ENCODE assay signal across 16 cellular contexts in genomic region chr4:12926189-12927066, GRCh38.
A peak's percentile ranks its signal among the peaks of the same experiment; 100 is the strongest.
DNase-seq lines count a peak whose midpoint lies in the region; ATAC-seq, FAIRE-seq and TF ChIP-seq lines count a peak whose summit lies in the region.
"Had no signal": no experiment of that assay in that cellular context is flagged by ENCODE, and none has a peak within 500 bp of the region (broad histone marks: within the 10 kb centered on the region; RNA-seq: fewer than 3 reads in every experiment).

No MANE protein-coding gene starts in this region.

- H3K4me3 Mint-ChIP-seq in osteocyte (ENCODE audit: unreplicated experiment): peak overlapping the region; percentile 39

- peak overlapping the region; percentile 91 for H3K27ac Mint-ChIP-seq in osteocyte (ENCODE audit: unreplicated experiment)

- no peaks in the 10 kb centered on the region for H3K9me3 ChIP-seq in lower lobe of right lung

- DNase-seq in DMS53 (lab: John Stamatoyannopoulos, UW) (peak; percentile 16), DMS53 treated with DMSO at 0.1 percent for 48 hours (lab: John Stamatoyannopoulos, UW; ENCODE audit: unreplicated experiment) (no peak), NCI-H1417 treated with DMSO at 0.1 percent for 48 hours (lab: John Stamatoyannopoulos, UW) (peak; percentile 48), osteocyte (ENCODE audit: extremely low spot score, unreplicated experiment) (no peak), HTR-8/SVneo (ENCODE audit: insufficient read length, low spot score) (no peak), lower lobe of right lung (no peak), NCI-H82 (lab: John Stamatoyannopoulos, UW) (no peak)
- DNase-seq: activated CD4-positive, alpha-beta T cell treated with anti-CD3 and anti-CD28 coated beads, Interleukin-2, amount 50 U/mL, for 4 hours; activated effector memory CD4-positive, alpha-beta T cell treated with Interleukin-2 at 50 U/mL for 16 hours; Calu3; KBM-7; left ventricle myocardium inferior; NCI-H2171 treated with DMSO at 0.1 percent for 48 hours had no signal

- peaks cover 7% of the 10 kb centered on the region for H3K9me3 Mint-ChIP-seq in osteocyte (ENCODE audit: unreplicated experiment)

- peaks cover 56% of the 10 kb centered on the region for H3K4me1 Mint-ChIP-seq in osteocyte (ENCODE audit: unreplicated experiment)

- no peaks in the 10 kb centered on the region for H3K4me1 ChIP-seq in lower lobe of right lung
- H3K4me1 ChIP-seq: left ventricle myocardium inferior had no signal

- ATAC-seq in GM21786 (IDR thresholded peaks at IDR 0.05; ENCODE audit: unreplicated experiment) (peak; percentile 96), lower lobe of right lung (no peak)

- H3K36me3 Mint-ChIP-seq in osteocyte (ENCODE audit: unreplicated experiment): peaks cover 2% of the 10 kb centered on the region

- H3K27ac ChIP-seq in lower lobe of right lung: no peak overlapping the region
- H3K27ac ChIP-seq: 22Rv1, left ventricle myocardium inferior had no signal

- no peak overlapping the region for H3K4me3 ChIP-seq in lower lobe of right lung
- H3K4me3 ChIP-seq: left ventricle myocardium inferior had no signal

- H3K27me3 Mint-ChIP-seq in osteocyte (ENCODE audit: unreplicated experiment): no peaks in the 10 kb centered on the region

- H3K36me3 ChIP-seq in lower lobe of right lung: no peaks in the 10 kb centered on the region
- H3K36me3 ChIP-seq: left ventricle myocardium inferior had no signal

- intact Hi-C loops in lower lobe of right lung (cut with DNase I): no loop called here

- TF ChIP-seq CTCF in osteocyte (IDR thresholded peaks at IDR 0.05) (no peak), lower lobe of right lung (IDR thresholded peaks at IDR 0.05) (no peak)

- no peak for FAIRE-seq in HTR-8/SVneo (lab: Jason Lieb, UNC)
- FAIRE-seq: RCC 7860 had no signal

- no peaks in the 10 kb centered on the region for H3K27me3 ChIP-seq in lower lobe of right lung (ENCODE audit: low read depth)

Comparison
In these comparisons a context has a peak if more than half of its experiments do, and no peak if none do; other contexts are left out.
1. DNase-seq: peak in DMS53 (single experiment) and NCI-H1417 treated with DMSO at 0.1 percent for 48 hours (single experiment); none in DMS53 treated with DMSO at 0.1 percent for 48 hours (single experiment), osteocyte (single experiment), HTR-8/SVneo (single experiment), lower lobe of right lung (single experiment) and NCI-H82 (single experiment).